ENCODE assay signal across 29 cellular contexts in genomic region chr22:48493733-48494132, GRCh38.
"Had no signal": no experiment of that assay in that cellular context is flagged by ENCODE, and none has a peak within 500 bp of the region (broad histone marks: within the 10 kb centered on the region; RNA-seq: fewer than 3 reads in every experiment).

No MANE protein-coding gene starts in this region.

- DNase-seq: activated B cell treated with CpG ODN at 0.5 μM for 24 hours; activated CD4-positive, alpha-beta memory T cell treated with anti-CD3 and anti-CD28 coated beads for 36 hours; activated CD4-positive, alpha-beta T cell treated with anti-CD3 and anti-CD28 coated beads for 1 hour; activated CD4-positive, alpha-beta T cell treated with anti-CD3 and anti-CD28 coated beads, Interleukin-2, amount 10 ng/mL, durations not matched to agents 24 days and 14 days; activated CD8-positive, alpha-beta memory T cell treated with anti-CD3 and anti-CD28 coated beads for 24 hours; activated naive CD4-positive, alpha-beta T cell; activated naive CD8-positive, alpha-beta T cell treated with anti-CD3 and anti-CD28 coated beads, Interleukin-2, amount 50 U/mL, for 24 hours; activated T-cell treated with anti-CD3 and anti-CD28 coated beads, Interleukin-2, amount 50 U/mL, for 72 hours; amniotic stem cell; KBM-7; NCI-H1048; NCI-H146; NCI-H1930; NCI-H2107; NCI-H2171 treated with DMSO at 0.1 percent for 48 hours; NCI-H226; NCI-H510A; NCI-H526 treated with DMSO at 0.1 percent for 48 hours; NCI-H82; NK-92 treated with Interleukin-12 subunit alpha and Interleukin-12 subunit beta, amount 100 ng/mL, for 24 hours; OCI-M1; SHP77 had no signal

- H3K36me3 ChIP-seq: Peyer's patch had no signal

- H3K36me3 Mint-ChIP-seq: activated CD4-positive, alpha-beta memory T cell treated with anti-CD3 and anti-CD28 coated beads for 36 hours; activated naive CD4-positive, alpha-beta T cell treated with anti-CD3 and anti-CD28 coated beads, Interleukin-2, amount 50 U/mL, for 24 hours; brain had no signal

- H3K9me3 Mint-ChIP-seq: activated B cell treated with CpG ODN at 0.5 μM for 24 hours; activated CD4-positive, alpha-beta memory T cell treated with anti-CD3 and anti-CD28 coated beads for 36 hours; activated CD4-positive, alpha-beta T cell treated with anti-CD3 and anti-CD28 coated beads, Interleukin-2, amount 10 ng/mL, durations not matched to agents 24 days and 14 days; activated naive CD4-positive, alpha-beta T cell treated with anti-CD3 and anti-CD28 coated beads, Interleukin-2, amount 50 U/mL, for 24 hours; activated naive CD8-positive, alpha-beta T cell treated with anti-CD3 and anti-CD28 coated beads, Interleukin-2, amount 50 U/mL, for 24 hours; activated T-cell treated with anti-CD3 and anti-CD28 coated beads, Interleukin-2, amount 50 U/mL, for 72 hours; activated T-helper 2 cell treated with anti-CD3 and anti-CD28 coated beads, Interferon-gamma antibody, Interleukin-2, Interleukin-4, amounts not matched to agents 10 μg/mL and 5 μg/mL and 100 μg/mL, durations not matched to agents 14 hours and 24 hours and 36 hours; brain; T-helper 1 cell treated with Interleukin-12 subunit alpha and Interleukin-12 subunit beta and Interleukin-4 antibody, amounts not matched to agents 30 μg/mL and 1 μg/mL, for 36 hours had no signal

- H3K27ac ChIP-seq: Peyer's patch, RWPE1, SJSA1 had no signal

- H3K27ac Mint-ChIP-seq: activated B cell treated with CpG ODN at 0.5 μM for 24 hours; activated CD4-positive, alpha-beta memory T cell treated with anti-CD3 and anti-CD28 coated beads for 36 hours; activated CD4-positive, alpha-beta T cell treated with anti-CD3 and anti-CD28 coated beads, Interleukin-2, amount 10 ng/mL, durations not matched to agents 24 days and 14 days; activated naive CD4-positive, alpha-beta T cell treated with anti-CD3 and anti-CD28 coated beads, Interleukin-2, amount 50 U/mL, for 24 hours; activated naive CD8-positive, alpha-beta T cell treated with anti-CD3 and anti-CD28 coated beads, Interleukin-2, amount 50 U/mL, for 24 hours; activated T-cell treated with anti-CD3 and anti-CD28 coated beads, Interleukin-2, amount 50 U/mL, for 72 hours; activated T-helper 2 cell treated with anti-CD3 and anti-CD28 coated beads, Interferon-gamma antibody, Interleukin-2, Interleukin-4, amounts not matched to agents 10 μg/mL and 5 μg/mL and 100 μg/mL, durations not matched to agents 14 hours and 24 hours and 36 hours; T-helper 1 cell treated with Interleukin-12 subunit alpha and Interleukin-12 subunit beta and Interleukin-4 antibody, amounts not matched to agents 30 μg/mL and 1 μg/mL, for 36 hours had no signal

- H3K9me3 ChIP-seq: Peyer's patch had no signal

- H3K4me3 Mint-ChIP-seq: activated B cell treated with CpG ODN at 0.5 μM for 24 hours; activated CD4-positive, alpha-beta memory T cell treated with anti-CD3 and anti-CD28 coated beads for 36 hours; activated CD4-positive, alpha-beta T cell treated with anti-CD3 and anti-CD28 coated beads, Interleukin-2, amount 10 ng/mL, durations not matched to agents 24 days and 14 days; activated naive CD4-positive, alpha-beta T cell treated with anti-CD3 and anti-CD28 coated beads, Interleukin-2, amount 50 U/mL, for 24 hours; activated naive CD8-positive, alpha-beta T cell treated with anti-CD3 and anti-CD28 coated beads, Interleukin-2, amount 50 U/mL, for 24 hours; activated T-cell treated with anti-CD3 and anti-CD28 coated beads, Interleukin-2, amount 50 U/mL, for 72 hours; T-helper 1 cell treated with Interleukin-12 subunit alpha and Interleukin-12 subunit beta and Interleukin-4 antibody, amounts not matched to agents 30 μg/mL and 1 μg/mL, for 36 hours had no signal

- H3K4me3 ChIP-seq: Peyer's patch, SJSA1 had no signal

- H3K4me1 ChIP-seq: Peyer's patch had no signal

- H3K4me1 Mint-ChIP-seq: activated CD4-positive, alpha-beta T cell treated with anti-CD3 and anti-CD28 coated beads, Interleukin-2, amount 10 ng/mL, durations not matched to agents 24 days and 14 days; activated naive CD4-positive, alpha-beta T cell treated with anti-CD3 and anti-CD28 coated beads, Interleukin-2, amount 50 U/mL, for 24 hours; activated naive CD8-positive, alpha-beta T cell treated with anti-CD3 and anti-CD28 coated beads, Interleukin-2, amount 50 U/mL, for 24 hours had no signal

- H3K27me3 ChIP-seq: Peyer's patch, SJSA1 had no signal

- ATAC-seq: activated naive CD8-positive, alpha-beta T cell treated with anti-CD3 and anti-CD28 coated beads, Interleukin-2, amount 50 U/mL, for 24 hours; activated T-cell treated with anti-CD3 and anti-CD28 coated beads, Interleukin-2, amount 50 U/mL, for 72 hours had no signal
